Comparison of ENCODE assay signal across 8 cellular contexts in the genomic region with DNA sequence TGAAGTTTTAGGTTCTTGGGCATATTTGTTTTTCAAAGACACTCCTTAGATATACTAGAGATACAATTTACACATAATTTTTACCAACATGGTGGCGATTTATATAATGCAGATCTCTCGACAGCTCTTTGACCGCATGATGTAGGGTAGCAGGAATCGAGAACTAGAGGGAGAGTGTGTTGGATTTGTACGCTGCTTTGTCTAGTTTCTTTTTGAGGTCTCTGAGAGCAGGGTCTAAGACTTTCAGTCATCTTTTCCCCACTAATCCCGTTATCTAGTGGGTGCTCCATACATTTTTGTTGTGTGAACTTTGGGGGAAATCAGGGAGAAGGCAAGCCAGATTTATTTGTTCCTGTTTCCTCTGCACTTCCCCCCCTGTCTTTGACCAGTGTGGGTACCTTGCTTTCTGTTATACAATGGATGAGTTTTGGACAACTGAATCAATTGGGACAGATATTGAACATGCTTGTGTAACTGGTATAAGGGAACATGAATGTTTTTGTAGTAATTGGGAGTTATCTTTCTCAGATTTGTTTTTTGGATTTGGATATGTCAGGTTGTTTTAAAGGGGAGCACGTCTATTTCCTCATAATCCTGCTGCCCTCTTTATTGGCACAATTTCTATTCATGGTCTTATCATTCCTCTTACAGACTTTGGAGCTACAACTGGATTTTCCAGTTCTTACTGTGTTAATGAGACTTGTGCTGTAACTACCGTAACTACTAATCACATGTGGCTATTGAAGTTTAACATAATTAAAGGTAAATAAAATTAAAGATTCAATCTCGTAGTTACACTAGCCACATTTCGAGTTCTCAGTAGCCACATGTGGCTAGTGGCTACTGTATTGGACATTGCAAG. TPM values are rescaled to one million over a fixed set of nuclear protein-coding genes. Genes with fewer than 3 reads are reported as not detected.
DNase-seq lines count a peak whose midpoint lies in the region; ATAC-seq and TF ChIP-seq lines count a peak whose summit lies in the region.

No MANE protein-coding gene starts in this region.

- H3K4me3 ChIP-seq in BE2C (ENCODE audit: low read depth, low read length) (peak overlapping the region; percentile 78), GM23338 (peak overlapping the region; percentile 89), spleen (peak overlapping the region; percentile 56 to 92 (median 76))

- H3K36me3 Mint-ChIP-seq in GM23338 (ENCODE audit: low read depth) = no peaks in the 10 kb centered on the region

- H3K27me3 Mint-ChIP-seq in GM23338 (ENCODE audit: insufficient read depth, low read depth, poor library complexity) = no peaks in the 10 kb centered on the region

- intact Hi-C loops in spleen (cut with DNase I; ENCODE audit: low total_unique reads) = loop anchor here (5.0 kb wide), 1 partner anchor 229 kb away; no protein-coding TSS in a partner anchor

- H3K27ac ChIP-seq in GM23338 (ENCODE audit: low read depth) (no peak overlapping the region), VCaP (peak overlapping the region; percentile 97), spleen (peak overlapping the region in 5 of 8 donors; percentile 91 to 96 (median 95))

- H3K4me1 ChIP-seq in BE2C = peaks cover 5% of the 10 kb centered on the region; the same call in 1 of the 2 replicates
- H3K4me1 ChIP-seq in GM23338 (ENCODE audit: insufficient read depth) = peaks cover 23% of the 10 kb centered on the region
- H3K4me1 ChIP-seq in spleen = peaks cover 23 to 68% (median 46%) of the 10 kb centered on the region in 6 donors

- no peaks in the 10 kb centered on the region for H3K9me3 Mint-ChIP-seq in GM23338

- H3F3A ChIP-seq in GM23338 (replicated peaks; ENCODE audit: low read depth) = no peaks in the 10 kb centered on the region; the same call in 1 of the 2 replicates

- TF ChIP-seq CTCF in BE2C (IDR thresholded peaks at IDR 0.05; ENCODE audit: low read depth, low read length) (no peak), GM23338 (conservative IDR thresholded peaks at IDR 0.05; ENCODE audit: low read depth in 2 of 2) (no peak), VCaP (conservative IDR thresholded peaks at IDR 0.05) (no peak), spleen (IDR thresholded peaks at IDR 0.05 in 8 of 11, conservative IDR thresholded peaks at IDR 0.05 in 3 of 11) (no peak)

- H3K4me3 Mint-ChIP-seq in GM23338 = peak overlapping the region; percentile 97

- WGBS in spleen, 5 donors = 36 to 41% (median 39%) methylated on average over 10 of the region's 10 CpGs

- no peaks in the 10 kb centered on the region for H3K9me3 ChIP-seq in BE2C
- no peaks in the 10 kb centered on the region for H3K9me3 ChIP-seq in spleen

- peak overlapping the region; percentile 98 for H3K4me2 ChIP-seq in GM23338

- no peak for TF ChIP-seq POLR2A in spleen (IDR thresholded peaks at IDR 0.05)

- ATAC-seq in GM23338 = no peak
- ATAC-seq in esophagus mucosa = no peak
- ATAC-seq in HG02970 (IDR thresholded peaks at IDR 0.05; ENCODE audit: low FRiP score, unreplicated experiment) = no peak

- H3K27ac Mint-ChIP-seq in GM23338 = no peak overlapping the region

- H2AFZ ChIP-seq in GM23338 = no peak overlapping the region

- no peaks in the 10 kb centered on the region for H3K9me2 ChIP-seq in GM23338 (ENCODE audit: insufficient read depth)

- H3K27me3 ChIP-seq in BE2C (no peaks in the 10 kb centered on the region), GM23338 (ENCODE audit: insufficient read depth) (peaks cover 4% of the 10 kb centered on the region; the same call in 1 of the 2 replicates), spleen (replicated peaks in 1 of 7) (no peaks in the 10 kb centered on the region)

- peaks cover 30% of the 10 kb centered on the region; the same call in 2 of the 3 replicates for H3K4me1 Mint-ChIP-seq in GM23338

- peaks cover 44% of the 10 kb centered on the region for H3K79me2 ChIP-seq in GM23338 (replicated peaks; ENCODE audit: insufficient read depth)

- no peaks in the 10 kb centered on the region for H4K20me1 ChIP-seq in GM23338 (replicated peaks; ENCODE audit: insufficient read depth)

- DNase-seq in BE2C (no peak), GM23338 (ENCODE audit: low spot score) (no peak), hepatic stellate cell (ENCODE audit: low spot score) (peak; percentile 34), spleen (no peak)
- DNase-seq in activated CD4-positive, alpha-beta T cell treated with anti-CD3 and anti-CD28 coated beads, Interleukin-2, amount 50 U/mL, for 4 hours = no peak

- H3K36me3 ChIP-seq in BE2C (0 out of 2 replicates have a peak, but pooled peaks cover 3% of the 10 kb centered on the region), GM23338 (ENCODE audit: insufficient read depth) (no peaks in the 10 kb centered on the region), spleen (no peaks in the 10 kb centered on the region)

TF ChIP-seq in GM23338, 12 proteins besides CTCF, POLR2A, EP300 and RAD21 (continues in another document):
- no peak for TF ChIP-seq ZNF462 (CRISPR knock-in tag; IDR thresholded peaks at IDR 0.05)

RNA-seq across cellular contexts. Expression of gene FDX1, which starts 1.7 kb away (rescaled TPM):
- polyA plus RNA-seq in BE2C (2012; ENCODE audit: insufficient read depth, insufficient read length, low read depth) = 13.0 TPM
- total RNA-seq in GM23338 (2014; rRNA removed; shearing (Covaris generic)) = 11.1 and 15.3 TPM in 2 replicates
- polyA plus RNA-seq in GM23338 (2016; fragmentation: Nextera tagmentation; extraction: Ambion mirVana) (15.9 and 16.8 TPM in 2 replicates), spleen (10 to 100 TPM in 1 of 3 donors, 1 to 10 TPM in 2; 7.9 to 12.0 (median 9.4) TPM)
- total RNA-seq in spleen (10 to 100 TPM; 10.0 to 15.7 (median 10.4) TPM), esophagus mucosa (9.7 TPM)
